ENCODE assay signal across 8 cellular contexts in genomic region chr2:156331572-156332451, GRCh38. TPM values are rescaled to one million over a fixed set of nuclear protein-coding genes. Genes with fewer than 3 reads are reported as not detected.
DNase-seq lines count a peak whose midpoint lies in the region; ATAC-seq and TF ChIP-seq lines count a peak whose summit lies in the region.

No MANE protein-coding gene starts in this region.

- H3K27ac ChIP-seq in right cardiac atrium (ENCODE audit: low read length): peak overlapping the region; percentile 82

- no peaks in the 10 kb centered on the region for H3K27me3 ChIP-seq in right cardiac atrium (ENCODE audit: control insufficient read depth, insufficient read depth)

- H3K4me3 ChIP-seq in astrocyte of the cerebellum (ENCODE audit: low read depth, low read length) (peak overlapping the region; percentile 62), right cardiac atrium (ENCODE audit: low read length) (peak overlapping the region; percentile 85)

- ATAC-seq in HG02759 (IDR thresholded peaks at IDR 0.05; ENCODE audit: unreplicated experiment) (peak; percentile 1), right cardiac atrium (peak; percentile 6 to 42), HG02763 (IDR thresholded peaks at IDR 0.05; ENCODE audit: unreplicated experiment) (no peak)

- TF ChIP-seq CTCF in astrocyte of the cerebellum (IDR thresholded peaks at IDR 0.05; ENCODE audit: low read depth, low read length, missing control alignments): no peak

- peaks cover 2% of the 10 kb centered on the region for H3K4me1 ChIP-seq in right cardiac atrium (ENCODE audit: control insufficient read depth, insufficient read depth, low read length)

- WGBS in right cardiac atrium: 2% methylated on average over 26 of the region's 26 CpGs

- no peaks in the 10 kb centered on the region for H3K9me3 ChIP-seq in right cardiac atrium (ENCODE audit: control insufficient read depth, low read length)

- in situ Hi-C loops in astrocyte of the cerebellum (cut with HindIII; ENCODE audit: low sequenced_read_pairs): no loop called here

- DNase-seq in DMS53 treated with DMSO at 0.1 percent for 48 hours (lab: John Stamatoyannopoulos, UW; ENCODE audit: unreplicated experiment) (peak; percentile 57), OCI-M2 (lab: John Stamatoyannopoulos, UW; ENCODE audit: unreplicated experiment) (peak; percentile 34), astrocyte of the cerebellum (ENCODE audit: low read depth) (no peak), right cardiac atrium (peak; percentile 69 to 87 (median 84)), posterior vena cava (ENCODE audit: low spot score) (peak; percentile 93)
- no peak for DNase-seq in stimulated activated CD4-positive, alpha-beta T cell treated with anti-CD3 and anti-CD28 coated beads, Interleukin-4, amount 100 ng/mL, for 1 hour

- intact Hi-C loops in right cardiac atrium (cut with DNase I) (loop anchor here in 3 of 4 donors (5.0 to 10.0 kb wide), 2 partner anchors 105 to 253 kb away; partner anchors contain the start of gene GPD2 (in 1 of the 3)), posterior vena cava (cut with DNase I) (loop anchor here in 1 of 2 donors (10.0 kb wide), 1 partner anchor 263 kb away; no protein-coding TSS in a partner anchor)

RNA-seq across cellular contexts. Expression of gene NR4A2, which starts 0.7 kb away (rescaled TPM):
- 10 to 100 TPM in 1 of 4 donors, 1 to 10 TPM in 3; 3.2 to 14.5 (median 6.1) TPM for total RNA-seq in right cardiac atrium
- 22.7 TPM for polyA plus RNA-seq in right cardiac atrium
- total RNA-seq in posterior vena cava: 10 to 100 TPM in 1 of 2 donors, 1 to 10 TPM in 1; 7.8 to 15.5 TPM

Comparison
In these comparisons a context has a peak if more than half of its experiments do, and no peak if none do; other contexts are left out.
1. DNase-seq: peak in DMS53 treated with DMSO at 0.1 percent for 48 hours (single experiment), OCI-M2 (single experiment), right cardiac atrium (3 of 3) and posterior vena cava (single experiment); none in astrocyte of the cerebellum (single experiment) and stimulated activated CD4-positive, alpha-beta T cell treated with anti-CD3 and anti-CD28 coated beads, Interleukin-4, amount 100 ng/mL, for 1 hour (single experiment).